Comparison of ENCODE assay signal across 17 cellular contexts in the genomic region with DNA sequence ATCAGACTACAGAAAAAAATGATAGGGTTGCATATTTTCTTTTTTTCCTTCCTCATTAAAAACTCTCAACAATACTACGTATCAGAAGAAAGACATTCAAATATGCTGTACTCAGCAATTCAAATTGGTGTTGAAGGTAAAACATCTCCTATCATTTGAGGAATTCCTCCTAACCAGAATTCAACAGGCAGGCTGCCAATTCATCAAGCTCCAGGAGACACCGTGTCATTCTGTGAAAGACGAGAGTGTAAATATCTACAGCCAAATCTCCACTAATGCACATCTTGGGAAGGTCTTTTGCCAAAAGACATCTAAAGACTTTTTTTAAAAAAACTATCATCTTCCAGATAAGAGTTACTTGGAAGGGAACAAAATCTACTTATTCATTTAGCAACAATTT. TPM values are rescaled to one million over a fixed set of nuclear protein-coding genes. Genes with fewer than 3 reads are reported as not detected.
DNase-seq lines count a peak whose midpoint lies in the region; ATAC-seq, FAIRE-seq and TF ChIP-seq lines count a peak whose summit lies in the region.
"Had no signal": no experiment of that assay in that cellular context is flagged by ENCODE, and none has a peak within 500 bp of the region (broad histone marks: within the 10 kb centered on the region; RNA-seq: fewer than 3 reads in every experiment).

No MANE protein-coding gene starts in this region.

- H3K9me1 ChIP-seq in K562 (ENCODE audit: control insufficient read depth, insufficient read depth, low read length): no peaks in the 10 kb centered on the region

- peaks cover 62% of the 10 kb centered on the region for H3K79me2 ChIP-seq in K562 (ENCODE audit: control insufficient read depth, insufficient read depth, low read length)

- POLR2A ChIA-PET in K562 (lab: Yijun Ruan, JAX): interaction anchor here (0.6 to 1.2 kb wide), 2 partner anchors 13 to 1253 kb away, joined by 3 read pairs; no protein-coding TSS in a partner anchor

- no peaks in the 10 kb centered on the region for H4K20me1 ChIP-seq in K562 (replicated peaks; ENCODE audit: control insufficient read depth, insufficient read depth, low read length)

- H3K4me1 ChIP-seq in K562 (replicated peaks in 1 of 2; ENCODE audit: control insufficient read depth in 2 of 2, insufficient read depth in 2 of 2, low read length in 2 of 2): peaks cover 0 to 12% of the 10 kb centered on the region in 2 experiments; a peak in 3 of 5 replicates
- H3K4me1 ChIP-seq in psoas muscle: peaks cover 17% of the 10 kb centered on the region

- no peak overlapping the region for H2AFZ ChIP-seq in K562 (ENCODE audit: low read depth, low read length)
- H2AFZ ChIP-seq: GM23338 had no signal

- no peak overlapping the region for H3K4me3 ChIP-seq in K562
- no peak overlapping the region for H3K4me3 ChIP-seq in psoas muscle
- H3K4me3 ChIP-seq: GM12878, GM23338 had no signal

- in situ Hi-C loops in K562 (cut with MboI): no loop called here
- in situ Hi-C loops in GM13977 (cut with MboI; ENCODE audit: low pct_unique_long_range_greater_than_20kb, low sequenced_read_pairs, unreplicated experiment): no loop called here

- H3K4me2 ChIP-seq in K562 (ENCODE audit: insufficient read depth, low read length): no peak overlapping the region
- H3K4me2 ChIP-seq: GM23338 had no signal

- H3K9ac ChIP-seq in K562 (ENCODE audit: insufficient read depth in 1 of 2, low read depth in 2 of 2, low read length in 2 of 2): no peak overlapping the region

- no peak for FAIRE-seq in K562 (lab: Jason Lieb, UNC)
- FAIRE-seq: GM12878, GM19239 had no signal

- no peak for TF ChIP-seq CTCF in K562 (IDR thresholded peaks at IDR 0.05 in 2 of 3, conservative IDR thresholded peaks at IDR 0.05 in 1 of 3; ENCODE audit: insufficient read depth in 2 of 3, low read depth in 1 of 3, low read length in 3 of 3)
- TF ChIP-seq CTCF in psoas muscle (IDR thresholded peaks at IDR 0.05): no peak
- TF ChIP-seq CTCF in GM13977 (IDR thresholded peaks at IDR 0.05; ENCODE audit: extremely low read depth, insufficient read depth, missing control alignments): no peak

- DNase-seq in NCI-H2171 treated with DMSO at 0.1 percent for 48 hours (lab: John Stamatoyannopoulos, UW) (peak; percentile 14), NCI-H2171 (lab: John Stamatoyannopoulos, UW) (no peak), NCI-H226 (peak; percentile 66), K562 (ENCODE audit: extremely low read depth in 1 of 4, low spot score in 3 of 4) (no peak), psoas muscle (no peak), GM13977 (ENCODE audit: low spot score) (no peak), NCI-H187 treated with DMSO at 0.1 percent for 48 hours (lab: John Stamatoyannopoulos, UW) (no peak)
- DNase-seq: COR-L47, DMS153, Karpas-422, NCI-H1694, NCI-H524 had no signal

- TF ChIP-seq EP300 in K562 (IDR thresholded peaks at IDR 0.05; ENCODE audit: low read length): no peak

- CTCF ChIA-PET in K562 (lab: Yijun Ruan, JAX; ENCODE audit: low intra/inter-chr PET ratio): no interaction called here

- intact Hi-C loops in K562 (cut with micrococcal nuclease) (no loop called here), psoas muscle (cut with DNase I) (no loop called here)

- no peak overlapping the region for H3K27ac ChIP-seq in K562 (ENCODE audit: extremely low read depth, low read depth, low read length)
- peak overlapping the region; percentile 33 for H3K27ac ChIP-seq in psoas muscle
- H3K27ac ChIP-seq: C4-2B had no signal

- no peaks in the 10 kb centered on the region for H3K27me3 ChIP-seq in K562 (ENCODE audit: control insufficient read depth in 2 of 2, insufficient read depth in 2 of 2, low read length in 2 of 2)
- H3K27me3 ChIP-seq in psoas muscle (ENCODE audit: insufficient read depth in 3 of 3, low read length in 2 of 3): no peaks in the 10 kb centered on the region

- peaks cover 2% of the 10 kb centered on the region; the same call in 1 of the 2 replicates for H3K9me3 ChIP-seq in K562 (replicated peaks; ENCODE audit: control insufficient read depth, insufficient read depth, low read depth, low read length)
- no peaks in the 10 kb centered on the region for H3K9me3 ChIP-seq in psoas muscle

- no TSS peak for BruUV-seq in K562 (replicated peaks; lab: Mats Ljungman, UMichigan)

- 39% methylated on average over 3 of the region's 3 CpGs for WGBS in K562 (ENCODE audit: insufficient coverage, low coverage, missing lambda C conversion rate)
- WGBS in psoas muscle, 3 donors: 29 to 55% (median 39%) methylated on average over 3 of the region's 3 CpGs

- no peak for ATAC-seq in K562
- no peak for ATAC-seq in psoas muscle
- no peak for ATAC-seq in HG03159 (IDR thresholded peaks at IDR 0.05; ENCODE audit: unreplicated experiment)
- ATAC-seq: GM12878, GM23338 had no signal

- peaks cover 76% of the 10 kb centered on the region for H3K36me3 ChIP-seq in K562 (ENCODE audit: control insufficient read depth, insufficient read depth, low read length)
- peaks cover 3 to 5% of the 10 kb centered on the region in 2 donors for H3K36me3 ChIP-seq in psoas muscle (ENCODE audit: insufficient read depth in 1 of 2, low read depth in 1 of 2)

- no peak for TF ChIP-seq RAD21 in K562 (CRISPR knock-in tag; conservative IDR thresholded peaks at IDR 0.05 in 1 of 2, IDR thresholded peaks at IDR 0.05 in 1 of 2)

- TF ChIP-seq POLR2A in K562 (conservative IDR thresholded peaks at IDR 0.05): no peak

TF ChIP-seq in K562, 482 proteins besides CTCF, POLR2A, EP300 and RAD21:
- TF ChIP-seq ZNF41 (CRISPR knock-in tag; conservative IDR thresholded peaks at IDR 0.05) (no peak), ETS2 (tag; IDR thresholded peaks at IDR 0.05; ENCODE audit: borderline replicate concordance, poor library complexity, severe bottlenecking) (no peak), ZNF316 (IDR thresholded peaks at IDR 0.05) (peak; percentile 89), MAFG (tag; conservative IDR thresholded peaks at IDR 0.05) (peak; percentile 70), CXXC5 (CRISPR knock-in tag; IDR thresholded peaks at IDR 0.05) (no peak), MAFF (IDR thresholded peaks at IDR 0.05; ENCODE audit: low read length) (peak; percentile 39; the same call in 1 of the 2 replicates), STAT5B (CRISPR knock-in tag; IDR thresholded peaks at IDR 0.05) (no peak), TAF7 (tag; IDR thresholded peaks at IDR 0.05) (no peak), C11orf30 (IDR thresholded peaks at IDR 0.05; ENCODE audit: low read depth) (peak; percentile 69), MAFK (IDR thresholded peaks at IDR 0.05; ENCODE audit: low read length) (peak; percentile 55; the same call in 1 of the 2 replicates)

RNA-seq across cellular contexts. Expression of gene NT5DC3, which starts 26.6 kb away (rescaled TPM):
- total RNA-seq in K562 (2011; cell fraction: chromatin; rRNA removed; ENCODE audit: low replicate concordance): 39.6 and 65.6 TPM in 2 replicates
- 22.3 and 29.6 TPM in 2 replicates for total RNA-seq in K562 (2011; cell fraction: nucleolus; rRNA removed)
- total RNA-seq in K562 (2011; cell fraction: nucleoplasm; rRNA removed): 35.5 and 41.1 TPM in 2 replicates
- total RNA-seq in K562 (2014; rRNA removed) (20.4 and 24.5 TPM in 2 replicates), K562 (2014; rRNA removed; fragmentation: Illumina TruSeq; extraction: Trizol) (29.8 and 33.2 TPM in 2 replicates), K562 (2015; rRNA removed; fragmentation: Illumina TruSeq; extraction: Trizol) (23.5 and 25.7 TPM in 2 replicates), K562 (2021) (26.2 and 30.7 TPM in 2 replicates), psoas muscle (10 to 100 TPM; 15.2 to 64.2 (median 19.5) TPM)
- polyA plus RNA-seq in K562 (2011; rRNA removed) (6.3 and 11.0 TPM in 2 replicates), K562 (2014; fragmentation: Illumina TruSeq; extraction: Trizol) (14.9 and 16.2 TPM in 2 replicates), K562 (2014; fragmentation: Nextera tagmentation; extraction: Ambion mirVana) (10 to 100 TPM; 14.2 to 33.5 TPM), K562 (2014; rRNA removed) (18.8 and 19.8 TPM in 2 replicates), psoas muscle (10 to 100 TPM in 1 of 3 donors, 1 to 10 TPM in 2; 5.2 to 16.2 (median 7.3) TPM)
- polyA plus RNA-seq in K562 (2011; cell fraction: cytosol; rRNA removed): 3.8 and 11.5 TPM in 2 replicates
- 12.9 and 20.4 TPM in 2 replicates for polyA plus RNA-seq in K562 (2011; cell fraction: nucleus; rRNA removed)
- polyA plus RNA-seq in K562 (2012): 6.8 and 9.8 TPM in 2 replicates
- 12.7 and 24.4 TPM in 2 replicates for polyA minus RNA-seq in K562 (2011; rRNA and poly(A)+ RNA removed)
- 6.4 and 13.5 TPM in 2 replicates for polyA minus RNA-seq in K562 (2011; cell fraction: cytosol; rRNA and poly(A)+ RNA removed)
- 6.9 and 22.4 TPM in 2 replicates for polyA minus RNA-seq in K562 (2011; cell fraction: nucleus; rRNA and poly(A)+ RNA removed)

Comparison
In these comparisons a context has a peak if more than half of its experiments do, and no peak if none do; other contexts are left out.
1. DNase-seq: peak in NCI-H2171 treated with DMSO at 0.1 percent for 48 hours (single experiment) and NCI-H226 (single experiment); none in NCI-H2171 (single experiment), K562 (0 of 4), psoas muscle (0 of 2), GM13977 (single experiment) and NCI-H187 treated with DMSO at 0.1 percent for 48 hours (single experiment).